In the genomic region with DNA sequence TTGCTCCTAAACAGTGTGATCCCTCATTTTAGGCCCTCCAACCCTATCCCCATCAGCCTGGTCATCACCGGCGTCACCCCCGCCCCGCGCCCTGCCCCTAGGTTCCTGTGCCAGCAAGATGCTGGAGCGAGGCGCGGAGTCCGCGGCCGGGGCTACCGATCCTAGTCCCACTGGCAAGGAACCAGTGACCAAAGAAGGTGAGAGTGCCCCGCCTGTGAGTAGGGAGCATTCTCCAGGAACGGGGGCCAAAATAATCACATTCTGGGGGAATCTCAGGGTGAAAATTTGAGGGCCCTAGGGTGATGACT, we compare ENCODE assay signal across 8 cellular contexts. TPM values are rescaled to one million over a fixed set of nuclear protein-coding genes. Genes with fewer than 3 reads are reported as not detected.
DNase-seq lines count a peak whose midpoint lies in the region; ATAC-seq and TF ChIP-seq lines count a peak whose summit lies in the region.

No MANE protein-coding gene starts in this region.

- in situ Hi-C loops in brain microvascular endothelial cell (cut with HindIII; ENCODE audit: low pct_ligation_motif_present, low sequenced_read_pairs): no loop called here

- ATAC-seq in activated T-cell treated with anti-CD3 and anti-CD28 coated beads, Interleukin-2, amount 50 U/mL, for 72 hours (replicated peaks in 1 of 2): no peak
- ATAC-seq in lung (ENCODE audit: insufficient read depth, low FRiP score) (no peak), HG03025 (IDR thresholded peaks at IDR 0.05; ENCODE audit: low FRiP score, unreplicated experiment) (no peak)

- no peak for TF ChIP-seq CTCF in brain microvascular endothelial cell (IDR thresholded peaks at IDR 0.05; ENCODE audit: low read depth, low read length, missing control alignments)
- TF ChIP-seq CTCF in lung (IDR thresholded peaks at IDR 0.05; ENCODE audit: control extremely low read depth, extremely low read depth): no peak

- peaks cover 10% of the 10 kb centered on the region for H3K4me1 Mint-ChIP-seq in activated T-cell treated with anti-CD3 and anti-CD28 coated beads, Interleukin-2, amount 50 U/mL, for 72 hours (ENCODE audit: low read depth)

- H3K4me1 ChIP-seq in lung (ENCODE audit: control insufficient read depth in 2 of 2, insufficient read depth in 2 of 2, low read length in 2 of 2) (peaks cover 0 to 10% of the 10 kb centered on the region in 2 donors), thymus (ENCODE audit: control insufficient read depth, insufficient read depth, low read length) (peaks cover 2% of the 10 kb centered on the region)

- H3K36me3 ChIP-seq in brain microvascular endothelial cell (replicated peaks): peaks cover 4% of the 10 kb centered on the region
- H3K36me3 ChIP-seq in lung (ENCODE audit: control insufficient read depth in 2 of 2, insufficient read depth in 2 of 2, low read length in 2 of 2): peaks cover 2 to 3% of the 10 kb centered on the region in 2 donors
- H3K36me3 ChIP-seq in thymus (ENCODE audit: control insufficient read depth, insufficient read depth): peaks cover 29% of the 10 kb centered on the region

- peaks cover 2 to 3% of the 10 kb centered on the region in 2 donors for H3K9me3 Mint-ChIP-seq in activated T-cell treated with anti-CD3 and anti-CD28 coated beads, Interleukin-2, amount 50 U/mL, for 72 hours

- H3K9me3 ChIP-seq in lung (ENCODE audit: control insufficient read depth in 2 of 2, insufficient read depth in 1 of 2, low read length in 1 of 2) (no peaks in the 10 kb centered on the region), thymus (ENCODE audit: control insufficient read depth) (no peaks in the 10 kb centered on the region)

- no peaks in the 10 kb centered on the region for H3K27me3 Mint-ChIP-seq in activated T-cell treated with anti-CD3 and anti-CD28 coated beads, Interleukin-2, amount 50 U/mL, for 72 hours (ENCODE audit: low read depth)

- H3K27ac ChIP-seq in brain microvascular endothelial cell (no peak overlapping the region), lung (ENCODE audit: low read depth in 1 of 2, low read length in 1 of 2) (peak overlapping the region; percentile 18 to 43), thymus (ENCODE audit: low read depth) (peak overlapping the region; percentile 58)

- peaks cover 7 to 16% of the 10 kb centered on the region in 2 donors for H3K36me3 Mint-ChIP-seq in activated T-cell treated with anti-CD3 and anti-CD28 coated beads, Interleukin-2, amount 50 U/mL, for 72 hours (ENCODE audit: insufficient read depth in 2 of 2)

- H3K27ac Mint-ChIP-seq in activated T-cell treated with anti-CD3 and anti-CD28 coated beads, Interleukin-2, amount 50 U/mL, for 72 hours: no peak overlapping the region

- peak overlapping the region; percentile 81 to 84 for H3K4me3 Mint-ChIP-seq in activated T-cell treated with anti-CD3 and anti-CD28 coated beads, Interleukin-2, amount 50 U/mL, for 72 hours

- H3K4me3 ChIP-seq in brain microvascular endothelial cell (ENCODE audit: low read depth, low read length): peak overlapping the region; percentile 54
- H3K4me3 ChIP-seq in lung: no peak overlapping the region
- H3K4me3 ChIP-seq in thymus (ENCODE audit: low read length): no peak overlapping the region

- no peak for DNase-seq in activated T-cell treated with anti-CD3 and anti-CD28 coated beads, Interleukin-2, amount 50 U/mL, for 72 hours
- DNase-seq in activated T-cell treated with anti-CD3 and anti-CD28 coated beads, Interleukin-2, amount 50 U/mL, for 1 hour: no peak
- no peak for DNase-seq in brain microvascular endothelial cell
- DNase-seq in lung (ENCODE audit: low spot score): no peak
- no peak for DNase-seq in stimulated activated CD4-positive, alpha-beta T cell treated with anti-CD3 and anti-CD28 coated beads, Interleukin-2, amount 100 ng/mL, for 48 hours
- no peak for DNase-seq in NCI-H526 (lab: John Stamatoyannopoulos, UW)

- H3K27me3 ChIP-seq in brain microvascular endothelial cell (replicated peaks) (no peaks in the 10 kb centered on the region), lung (ENCODE audit: control insufficient read depth, insufficient read depth) (no peaks in the 10 kb centered on the region), thymus (ENCODE audit: control insufficient read depth, insufficient read depth) (no peaks in the 10 kb centered on the region)

- WGBS in lung, 2 donors: 26 to 39% methylated on average over 14 of the region's 14 CpGs
- WGBS in thymus: 70% methylated on average over 14 of the region's 14 CpGs

RNA-seq across cellular contexts. Expression of a gene that starts 1.3 kb away (rescaled TPM):
- 1 to 10 TPM; 3.2 to 4.3 TPM for total RNA-seq in activated T-cell treated with anti-CD3 and anti-CD28 coated beads, Interleukin-2, amount 50 U/mL, for 72 hours
- total RNA-seq in lung: 1 to 10 TPM in 1 of 2 donors, under 1 TPM in 1; 0.65 to 2.3 TPM
- polyA plus RNA-seq in lung (under 1 TPM; 0.48 to 0.65 TPM), thymus (2.5 TPM)

RNA-seq across cellular contexts. Expression of a gene that starts 7.3 kb away (rescaled TPM):
- 100 to 1,000 TPM; 101 to 125 TPM for total RNA-seq in activated T-cell treated with anti-CD3 and anti-CD28 coated beads, Interleukin-2, amount 50 U/mL, for 72 hours
- total RNA-seq in lung: 10 to 100 TPM; 15.0 to 49.3 TPM
- polyA plus RNA-seq in lung (10 to 100 TPM; 25.7 to 76.9 TPM), thymus (44.8 TPM)

RNA-seq across cellular contexts. Expression of a gene that starts 29.7 kb away (rescaled TPM):
- total RNA-seq in activated T-cell treated with anti-CD3 and anti-CD28 coated beads, Interleukin-2, amount 50 U/mL, for 72 hours: 10 to 100 TPM; 22.4 to 26.1 TPM
- total RNA-seq in lung: 10 to 100 TPM in 1 of 2 donors, 1 to 10 TPM in 1; 9.8 to 23.4 TPM
- polyA plus RNA-seq in lung (1 to 10 TPM; 5.8 to 6.0 TPM), thymus (37.9 TPM)

RNA-seq across cellular contexts. Expression of a gene that starts 41.1 kb away (rescaled TPM):
- 10 to 100 TPM; 58.4 to 66.7 TPM for total RNA-seq in activated T-cell treated with anti-CD3 and anti-CD28 coated beads, Interleukin-2, amount 50 U/mL, for 72 hours
- 10 to 100 TPM; 26.5 to 32.2 TPM for total RNA-seq in lung
- 10 to 100 TPM; 15.4 to 22.4 TPM for polyA plus RNA-seq in lung
- polyA plus RNA-seq in thymus: 23.2 TPM

RNA-seq across cellular contexts. Expression of a gene that starts 41.3 kb away (rescaled TPM):
- total RNA-seq in activated T-cell treated with anti-CD3 and anti-CD28 coated beads, Interleukin-2, amount 50 U/mL, for 72 hours: 10 to 100 TPM in 1 of 2 donors, 1 to 10 TPM in 1; 8.9 to 18.1 TPM
- total RNA-seq in lung: 1 to 10 TPM; 6.1 to 8.9 TPM
- polyA plus RNA-seq in lung (10 to 100 TPM in 1 of 2 donors, 1 to 10 TPM in 1; 7.9 to 14.2 TPM), thymus (12.3 TPM)
